ENCODE assay signal across 8 cellular contexts in the genomic region with DNA sequence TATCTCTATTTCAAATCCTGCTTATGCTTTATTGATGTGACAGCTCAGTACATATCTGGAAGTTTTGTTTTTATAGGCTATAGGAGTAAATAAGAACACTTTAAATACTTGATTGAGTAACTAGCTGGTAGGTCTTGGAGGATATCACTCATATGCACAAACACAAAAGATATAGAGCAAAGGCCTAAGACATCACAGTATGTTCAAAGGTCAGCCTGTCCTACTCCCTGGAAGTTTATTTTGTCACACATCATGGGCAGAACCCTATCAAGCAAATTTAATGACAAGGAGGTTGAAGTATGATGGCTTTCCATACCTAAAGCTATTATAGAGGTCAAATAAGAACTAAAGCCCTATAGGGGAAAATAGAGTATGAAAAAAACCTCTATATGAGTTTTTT.
"Had no signal": no experiment of that assay in that cellular context is flagged by ENCODE, and none has a peak within 500 bp of the region (broad histone marks: within the 10 kb centered on the region; RNA-seq: fewer than 3 reads in every experiment).

No MANE protein-coding gene starts in this region.

- ATAC-seq: GM12878 had no signal

- DNase-seq: GDM1, GF-D8 had no signal

- FAIRE-seq: G401.6, GM12878, GM12891, GM12892, GM18507, GM19239 had no signal

- H3K4me3 ChIP-seq: GM12878 had no signal
